ENCODE assay signal across 9 cellular contexts in genomic region chr10:119029613-119030420, GRCh38. TPM values are rescaled to one million over a fixed set of nuclear protein-coding genes. Genes with fewer than 3 reads are reported as not detected.
DNase-seq lines count a peak whose midpoint lies in the region; ATAC-seq and TF ChIP-seq lines count a peak whose summit lies in the region.
"Had no signal": no experiment of that assay in that cellular context is flagged by ENCODE, and none has a peak within 500 bp of the region (broad histone marks: within the 10 kb centered on the region; RNA-seq: fewer than 3 reads in every experiment).

TSS of gene NANOS1 (plus strand) at chr10:119029714. CDS start at chr10:119029802, 88 bp downstream.

- intact Hi-C loops in breast epithelium (cut with DNase I; ENCODE audit: low total_unique reads) (loop anchor here (2.0 kb wide), 1 partner anchor 47 kb away; no protein-coding TSS in a partner anchor), right lobe of liver (cut with DNase I) (no loop called here)

- DNase-seq in NCI-H146 (lab: John Stamatoyannopoulos, UW) (peak; percentile 78), NCI-H146 treated with DMSO at 0.1 percent for 48 hours (lab: John Stamatoyannopoulos, UW; ENCODE audit: unreplicated experiment) (no peak), breast epithelium (ENCODE audit: low spot score in 2 of 2) (no peak), right lobe of liver (peak in 2 of 3 donors; percentile 32 to 55), NCI-H226 (no peak)
- peak; percentile 37 for DNase-seq in stimulated activated naive CD8-positive, alpha-beta T cell treated with anti-CD3 and anti-CD28 coated beads, Interleukin-15, Interleukin-2, amounts not matched to agents 100 U/mL and 50 U/mL, for 24 hours

- H3K9me3 ChIP-seq in breast epithelium, result no peaks in the 10 kb centered on the region
- H3K9me3 ChIP-seq in right lobe of liver, result no peaks in the 10 kb centered on the region

- H3K27me3 ChIP-seq in breast epithelium, result no peaks in the 10 kb centered on the region
- H3K27me3 ChIP-seq in right lobe of liver, result no peaks in the 10 kb centered on the region

- no peak for TF ChIP-seq POLR2A in breast epithelium (IDR thresholded peaks at IDR 0.05)
- peak; percentile 25 for TF ChIP-seq POLR2A in right lobe of liver (IDR thresholded peaks at IDR 0.05)

- ATAC-seq in HG02852 (IDR thresholded peaks at IDR 0.05; ENCODE audit: unreplicated experiment) (peak; percentile 23), right lobe of liver (peak in 1 of 4 donors; percentile 4)
- peak; percentile 26 for ATAC-seq in stimulated activated naive CD8-positive, alpha-beta T cell treated with anti-CD3 and anti-CD28 coated beads, Interleukin-15, Interleukin-2, amounts not matched to agents 100 U/mL and 50 U/mL, for 24 hours

- H3K4me1 ChIP-seq in breast epithelium, result peaks cover 9 to 10% of the 10 kb centered on the region in 2 donors
- peaks cover 0 to 8% (median 2%) of the 10 kb centered on the region in 4 donors for H3K4me1 ChIP-seq in right lobe of liver

- H3K27ac ChIP-seq in breast epithelium (peak within 1 kb of the TSS; percentile 69 to 74), right lobe of liver (no peak within 1 kb of the TSS)
- H3K27ac ChIP-seq: epithelial cell of prostate had no signal

- TF ChIP-seq CTCF in breast epithelium (IDR thresholded peaks at IDR 0.05), result no peak
- no peak for TF ChIP-seq CTCF in right lobe of liver (IDR thresholded peaks at IDR 0.05)

- no peaks in the 10 kb centered on the region for H3K36me3 ChIP-seq in breast epithelium
- H3K36me3 ChIP-seq in right lobe of liver, result peaks cover 0 to 18% (median 7%) of the 10 kb centered on the region in 4 donors

- peak within 1 kb of the TSS; percentile 49 to 85 (median 67) for H3K4me3 ChIP-seq in breast epithelium
- peak within 1 kb of the TSS; percentile 35 to 53 (median 41) for H3K4me3 ChIP-seq in right lobe of liver

- WGBS in right lobe of liver (ENCODE audit: insufficient coverage, low coverage, low lambda C conversion rate, missing lambda C conversion rate), result no CpG with 5 or more reads among the region's 136 CpGs

TF ChIP-seq in PFSK-1, 5 proteins besides CTCF, POLR2A, EP300 and RAD21:
- TF ChIP-seq FOXP2 (optimal IDR thresholded peaks at IDR 0.05; ENCODE audit: borderline replicate concordance, extremely low read depth, extremely low read length, insufficient read depth), result peak; percentile 2
- no peak for TF ChIP-seq POLR2AphosphoS5 (IDR thresholded peaks at IDR 0.05; ENCODE audit: low read depth, low read length)
TF ChIP-seq in PFSK-1: peak in this region for 1.

RNA-seq across cellular contexts. Expression of gene NANOS1, which starts in this region (rescaled TPM):
- 1.7 TPM for polyA plus RNA-seq in PFSK-1 (2012; ENCODE audit: insufficient read length, low read depth)
- total RNA-seq in breast epithelium (1 to 10 TPM; 2.9 to 6.4 (median 3.7) TPM), right lobe of liver (under 1 TPM in 3 of 6 experiments, not detected in 3; 0.06 to 0.35 (median 0.31) TPM)

Comparison
In these comparisons a context has a peak if more than half of its experiments do, and no peak if none do; other contexts are left out.
1. DNase-seq: peak in NCI-H146 (single experiment) and stimulated activated naive CD8-positive, alpha-beta T cell treated with anti-CD3 and anti-CD28 coated beads, Interleukin-15, Interleukin-2, amounts not matched to agents 100 U/mL and 50 U/mL, for 24 hours (single experiment); none in NCI-H146 treated with DMSO at 0.1 percent for 48 hours (single experiment), breast epithelium (0 of 2) and NCI-H226 (single experiment).
2. Peak in DNase-seq and H3K4me3 ChIP-seq in right lobe of liver; RNA of the gene not detected or under 1 TPM.
3. H3K27ac ChIP-seq: peak in breast epithelium (2 of 2); none in right lobe of liver (0 of 3).